In genomic region chr15:24772709-24773373, GRCh38 we compare ENCODE assay signal across 8 cellular contexts.
DNase-seq lines count a peak whose midpoint lies in the region; ATAC-seq, FAIRE-seq and TF ChIP-seq lines count a peak whose summit lies in the region.

No MANE protein-coding gene starts in this region.

- H3K27ac ChIP-seq in endothelial cell of umbilical vein (ENCODE audit: insufficient read depth, low read depth, low read length) (peak overlapping the region; percentile 65), mesenchymal stem cell (ENCODE audit: low read length, poor library complexity, severe bottlenecking) (no peak overlapping the region)

- H3K36me3 ChIP-seq in BJ (ENCODE audit: control insufficient read depth, insufficient read depth, low read length) (no peaks in the 10 kb centered on the region), endothelial cell of umbilical vein (ENCODE audit: control insufficient read depth in 2 of 2, extremely low read depth in 1 of 2, insufficient read depth in 2 of 2, low read length in 2 of 2) (no peaks in the 10 kb centered on the region), mesenchymal stem cell (ENCODE audit: control insufficient read depth in 1 of 2, insufficient read depth in 2 of 2, low read depth in 1 of 2, low read length in 2 of 2) (no peaks in the 10 kb centered on the region)

- H4K8ac ChIP-seq in mesenchymal stem cell (ENCODE audit: low read length), result peak overlapping the region; percentile 8

- H4K91ac ChIP-seq in mesenchymal stem cell (ENCODE audit: low read length), result no peak overlapping the region

- peak overlapping the region; percentile 79 for H2AFZ ChIP-seq in endothelial cell of umbilical vein (ENCODE audit: low read depth, low read length)
- no peak overlapping the region for H2AFZ ChIP-seq in mesenchymal stem cell (ENCODE audit: low read depth, low read length)

- TF ChIP-seq CTCF in BJ (IDR thresholded peaks at IDR 0.05; ENCODE audit: insufficient read depth, low read depth, low read length) (no peak), endothelial cell of umbilical vein (IDR thresholded peaks at IDR 0.05; ENCODE audit: extremely low read depth in 1 of 2, insufficient read depth in 1 of 2, low read depth in 1 of 2, low read length in 2 of 2) (no peak)

- DNase-seq in BJ (ENCODE audit: low read depth) (peak; percentile 24), NCI-H1694 treated with DMSO at 0.1 percent for 48 hours (lab: John Stamatoyannopoulos, UW) (peak; percentile 20), endothelial cell of umbilical vein (ENCODE audit: low read depth, low spot score) (peak; percentile 81), mesenchymal stem cell (peak; percentile 87), NCI-H1092 treated with DMSO at 0.1 percent for 48 hours (lab: John Stamatoyannopoulos, UW) (no peak)
- DNase-seq in activated CD8-positive, alpha-beta memory T cell treated with anti-CD3 and anti-CD28 coated beads, Interleukin-2, amount 50 U/mL, for 48 hours, result peak; percentile 78
- peak; percentile 31 for DNase-seq in stimulated activated CD8-positive, alpha-beta memory T cell treated with anti-CD3 and anti-CD28 coated beads, Interleukin-12 subunit alpha, Interleukin-12 subunit beta, amount 100 ng/mL, for 24 hours (ENCODE audit: extremely low read depth)

- peak; percentile 33 for TF ChIP-seq POLR2A in endothelial cell of umbilical vein (IDR thresholded peaks at IDR 0.05; ENCODE audit: low read depth, low read length)

- H3K27me3 ChIP-seq in BJ (ENCODE audit: control insufficient read depth, insufficient read depth, low read length) (no peaks in the 10 kb centered on the region), endothelial cell of umbilical vein (ENCODE audit: control insufficient read depth in 2 of 2, insufficient read depth in 2 of 2, low read length in 2 of 2) (no peaks in the 10 kb centered on the region), mesenchymal stem cell (ENCODE audit: control insufficient read depth in 1 of 2, insufficient read depth in 1 of 2, low read length in 2 of 2) (no peaks in the 10 kb centered on the region)

- no peak overlapping the region for H3K18ac ChIP-seq in mesenchymal stem cell (ENCODE audit: low read depth in 1 of 2, low read length in 2 of 2)

- no peaks in the 10 kb centered on the region for H3K9me1 ChIP-seq in endothelial cell of umbilical vein (replicated peaks; ENCODE audit: control insufficient read depth, extremely low read depth, insufficient read depth, low read length)

- BruUV-seq in endothelial cell of umbilical vein (replicated peaks; lab: Mats Ljungman, UMichigan), result TSS peak; percentile 92

- no peak overlapping the region for H2BK120ac ChIP-seq in mesenchymal stem cell (ENCODE audit: low read depth, low read length)

- H3K9ac ChIP-seq in endothelial cell of umbilical vein (replicated peaks; ENCODE audit: extremely low read depth, insufficient read depth, low read length) (peak overlapping the region; percentile 45), mesenchymal stem cell (ENCODE audit: low read length) (peak overlapping the region; percentile 84)

- intact Hi-C loops in endothelial cell of umbilical vein (cut with micrococcal nuclease), result loop anchor here (1.0 to 5.0 kb wide), 2 partner anchors 74 to 184 kb away; no protein-coding TSS in a partner anchor

- CTCF ChIA-PET in BJ (lab: Yijun Ruan, JAX), result no interaction called here
- CTCF ChIA-PET in endothelial cell of umbilical vein (lab: Charles Lee), result no interaction called here

- dilution Hi-C loops in endothelial cell of umbilical vein (cut with MboI; ENCODE audit: extremely low pct_ligation_motif_present, low sequenced_read_pairs), result no loop called here

- no peak for ATAC-seq in GM18517 (IDR thresholded peaks at IDR 0.05; ENCODE audit: unreplicated experiment)

- no peak overlapping the region for H3K14ac ChIP-seq in mesenchymal stem cell (ENCODE audit: low read length in 2 of 2)

- H2BK15ac ChIP-seq in mesenchymal stem cell (ENCODE audit: low read depth, poor library complexity, severe bottlenecking), result no peak overlapping the region

- H3K4me1 ChIP-seq in endothelial cell of umbilical vein (ENCODE audit: control insufficient read depth, extremely low read depth, insufficient read depth, low read length) (no peaks in the 10 kb centered on the region), mesenchymal stem cell (ENCODE audit: control insufficient read depth, insufficient read depth, low read depth, low read length) (no peaks in the 10 kb centered on the region)

- H3K4me3 ChIP-seq in BJ (ENCODE audit: low read depth, low read length) (peak overlapping the region; percentile 44), endothelial cell of umbilical vein (replicated peaks in 1 of 3; ENCODE audit: insufficient read depth in 1 of 3, low read depth in 1 of 3, low read length in 3 of 3) (peak overlapping the region in 2 of 3 experiments; percentile 40 to 49), mesenchymal stem cell (ENCODE audit: insufficient read depth in 1 of 2, low read depth in 1 of 2, low read length in 2 of 2) (peak overlapping the region; percentile 42 to 68)

- WGBS in mesenchymal stem cell, result 50% methylated on average over 43 of the region's 47 CpGs

- no peak for FAIRE-seq in endothelial cell of umbilical vein (lab: Jason Lieb, UNC)

- no peaks in the 10 kb centered on the region for H3K79me2 ChIP-seq in endothelial cell of umbilical vein (ENCODE audit: control insufficient read depth, insufficient read depth, low read length)

- no peak overlapping the region for H2BK5ac ChIP-seq in mesenchymal stem cell (ENCODE audit: low read depth, low read length, poor library complexity, severe bottlenecking)

- H4K20me1 ChIP-seq in endothelial cell of umbilical vein (replicated peaks; ENCODE audit: control insufficient read depth, extremely low read depth, insufficient read depth, low read length), result no peaks in the 10 kb centered on the region

- no peak overlapping the region for H3K4ac ChIP-seq in mesenchymal stem cell (ENCODE audit: low read depth in 1 of 2, low read length in 2 of 2)

- no peaks in the 10 kb centered on the region for H3K79me1 ChIP-seq in mesenchymal stem cell (replicated peaks; ENCODE audit: low read length, poor library complexity, severe bottlenecking)

- no peak overlapping the region for H2BK12ac ChIP-seq in mesenchymal stem cell (ENCODE audit: low read length in 2 of 2)

- H2AK5ac ChIP-seq in mesenchymal stem cell (ENCODE audit: low read length, severe bottlenecking), result no peak overlapping the region

- peak overlapping the region; percentile 66 for H3K4me2 ChIP-seq in endothelial cell of umbilical vein (ENCODE audit: insufficient read depth, low read length)
- H3K4me2 ChIP-seq in mesenchymal stem cell (ENCODE audit: low read length, poor library complexity, severe bottlenecking), result no peak overlapping the region

- POLR2A ChIA-PET in BJ (lab: Charles Lee), result no interaction called here
- POLR2A ChIA-PET in endothelial cell of umbilical vein (lab: Charles Lee), result no interaction called here

- H3K9me3 ChIP-seq in endothelial cell of umbilical vein (replicated peaks; ENCODE audit: control insufficient read depth, insufficient read depth, low read length), result no peaks in the 10 kb centered on the region
- peaks cover 16% of the 10 kb centered on the region for H3K9me3 ChIP-seq in mesenchymal stem cell (ENCODE audit: control insufficient read depth, low read length)

- H3K23ac ChIP-seq in mesenchymal stem cell (ENCODE audit: low read length in 2 of 2), result no peak overlapping the region

TF ChIP-seq in endothelial cell of umbilical vein, 7 proteins besides CTCF, POLR2A, EP300 and RAD21:
- TF ChIP-seq POLR2AphosphoS5 (IDR thresholded peaks at IDR 0.05; ENCODE audit: insufficient read depth, low read depth, low read length), result peak; percentile 27
- TF ChIP-seq MYC (IDR thresholded peaks at IDR 0.05; ENCODE audit: low read depth, low read length), result peak; percentile 9
- peak; percentile 31 for TF ChIP-seq MAX (IDR thresholded peaks at IDR 0.05; ENCODE audit: insufficient read depth, insufficient read length)
- TF ChIP-seq EZH2 (IDR thresholded peaks at IDR 0.05; ENCODE audit: borderline replicate concordance, low read depth, low read length, severe bottlenecking), result no peak
- TF ChIP-seq FOS (IDR thresholded peaks at IDR 0.05; ENCODE audit: borderline replicate concordance, insufficient read depth, low read length), result no peak
